In genomic region chr13:64127192-64127591, GRCh38 we compare ENCODE assay signal across 32 cellular contexts.
"Had no signal": no experiment of that assay in that cellular context is flagged by ENCODE, and none has a peak within 500 bp of the region (broad histone marks: within the 10 kb centered on the region; RNA-seq: fewer than 3 reads in every experiment).

No MANE protein-coding gene starts in this region.

- H3K9ac ChIP-seq: SK-N-SH had no signal

- FAIRE-seq: astrocyte had no signal

- H3K27me3 Mint-ChIP-seq: activated B cell treated with CpG ODN at 0.5 μM for 24 hours; activated CD4-positive, alpha-beta memory T cell treated with anti-CD3 and anti-CD28 coated beads for 36 hours; T-cell had no signal

- H3K27me3 ChIP-seq: adrenal gland, body of pancreas, breast epithelium, Peyer's patch, SJCRH30 had no signal

- H3K4me3 ChIP-seq: adrenal gland, body of pancreas, breast epithelium, Peyer's patch, SJCRH30 had no signal

- DNase-seq: activated B cell treated with CpG ODN at 0.5 μM for 24 hours; activated CD4-positive, alpha-beta memory T cell treated with anti-CD3 and anti-CD28 coated beads for 36 hours; activated CD4-positive, alpha-beta T cell treated with anti-CD3 and anti-CD28 coated beads for 4 hours; activated CD4-positive, alpha-beta T cell treated with anti-CD3 and anti-CD28 coated beads, Interleukin-2, amount 50 U/mL, for 1 hour; activated CD4-positive, CD25-positive, alpha-beta regulatory T cell treated with anti-CD3 and anti-CD28 coated beads, Interleukin-2, amount 50 U/mL, for 72 hours; activated CD8-positive, alpha-beta memory T cell treated with anti-CD3 and anti-CD28 coated beads, Interleukin-2, amount 50 U/mL, for 4 hours; activated gamma-delta T cell treated with Interleukin-2 at 50 U/mL for 16 hours; activated naive CD4-positive, alpha-beta T cell treated with anti-CD3 and anti-CD28 coated beads for 36 hours; activated T-cell treated with anti-CD3 and anti-CD28 coated beads for 4 hours; activated T-cell treated with anti-CD3 and anti-CD28 coated beads, Interleukin-2, amount 50 U/mL, for 4 hours; adrenal gland; body of pancreas; NCI-H1105; NCI-H1417 treated with DMSO at 0.1 percent for 48 hours; NCI-H187 treated with DMSO at 0.1 percent for 48 hours; NCI-H2081; NCI-H345; NCI-H524 treated with DMSO at 0.1 percent for 48 hours; PC-3; Peyer's patch; SJCRH30; SK-N-SH; T-cell; T-helper 2 cell; T-helper 9 cell had no signal

- H3K4me1 Mint-ChIP-seq: activated B cell treated with CpG ODN at 0.5 μM for 24 hours, T-cell had no signal

- ATAC-seq: activated naive CD4-positive, alpha-beta T cell treated with anti-CD3 and anti-CD28 coated beads, Interleukin-2, amount 50 U/mL, for 72 hours; activated T-cell treated with anti-CD3 and anti-CD28 coated beads, Interleukin-2, amount 50 U/mL, for 4 hours; body of pancreas; PC-3; Right ventricle myocardium inferior; T-cell had no signal

- H3K4me3 Mint-ChIP-seq: activated B cell treated with CpG ODN at 0.5 μM for 24 hours; activated CD4-positive, alpha-beta memory T cell treated with anti-CD3 and anti-CD28 coated beads for 36 hours; activated naive CD4-positive, alpha-beta T cell treated with anti-CD3 and anti-CD28 coated beads for 36 hours; activated T-cell treated with anti-CD3 and anti-CD28 coated beads, Interleukin-2, amount 50 U/mL, for 4 hours; activated T-helper 1 cell treated with anti-CD3 and anti-CD28 coated beads, Interleukin-12 subunit alpha, Interleukin-12 subunit beta, Interleukin-2, Interleukin-4 antibody, amounts not matched to agents 30 ng/mL and 10 ng/mL and 1 ng/mL, durations not matched to agents 14 hours and 24 hours and 36 hours; T-cell had no signal

- H3K27ac Mint-ChIP-seq: activated B cell treated with CpG ODN at 0.5 μM for 24 hours; activated CD4-positive, alpha-beta memory T cell treated with anti-CD3 and anti-CD28 coated beads for 36 hours; activated naive CD4-positive, alpha-beta T cell treated with anti-CD3 and anti-CD28 coated beads for 36 hours; activated naive CD4-positive, alpha-beta T cell treated with anti-CD3 and anti-CD28 coated beads, Interleukin-2, amount 50 U/mL, for 72 hours; activated T-helper 1 cell treated with anti-CD3 and anti-CD28 coated beads, Interleukin-12 subunit alpha, Interleukin-12 subunit beta, Interleukin-2, Interleukin-4 antibody, amounts not matched to agents 30 ng/mL and 10 ng/mL and 1 ng/mL, durations not matched to agents 14 hours and 24 hours and 36 hours; T-cell had no signal

- H3K9me3 Mint-ChIP-seq: activated B cell treated with CpG ODN at 0.5 μM for 24 hours; activated CD4-positive, alpha-beta memory T cell treated with anti-CD3 and anti-CD28 coated beads for 36 hours; activated naive CD4-positive, alpha-beta T cell treated with anti-CD3 and anti-CD28 coated beads for 36 hours; activated T-cell treated with anti-CD3 and anti-CD28 coated beads, Interleukin-2, amount 50 U/mL, for 4 hours; activated T-helper 1 cell treated with anti-CD3 and anti-CD28 coated beads, Interleukin-12 subunit alpha, Interleukin-12 subunit beta, Interleukin-2, Interleukin-4 antibody, amounts not matched to agents 30 ng/mL and 10 ng/mL and 1 ng/mL, durations not matched to agents 14 hours and 24 hours and 36 hours had no signal

- H3K36me3 Mint-ChIP-seq: activated CD4-positive, alpha-beta memory T cell treated with anti-CD3 and anti-CD28 coated beads for 36 hours; activated naive CD4-positive, alpha-beta T cell treated with anti-CD3 and anti-CD28 coated beads, Interleukin-2, amount 50 U/mL, for 72 hours; T-cell had no signal

- H3K36me3 ChIP-seq: adrenal gland, breast epithelium, Peyer's patch, SJCRH30 had no signal

- H3K4me2 ChIP-seq: SK-N-SH had no signal

- H3K27ac ChIP-seq: adrenal gland, body of pancreas, breast epithelium, Peyer's patch, RWPE1, SJCRH30, VCaP had no signal

- H3K4me1 ChIP-seq: adrenal gland, body of pancreas, breast epithelium, Peyer's patch, SJCRH30 had no signal

- H3K9me3 ChIP-seq: adrenal gland, body of pancreas, breast epithelium, Peyer's patch, SJCRH30, SK-N-SH had no signal
